ENCODE assay signal across 9 cellular contexts in the genomic region with DNA sequence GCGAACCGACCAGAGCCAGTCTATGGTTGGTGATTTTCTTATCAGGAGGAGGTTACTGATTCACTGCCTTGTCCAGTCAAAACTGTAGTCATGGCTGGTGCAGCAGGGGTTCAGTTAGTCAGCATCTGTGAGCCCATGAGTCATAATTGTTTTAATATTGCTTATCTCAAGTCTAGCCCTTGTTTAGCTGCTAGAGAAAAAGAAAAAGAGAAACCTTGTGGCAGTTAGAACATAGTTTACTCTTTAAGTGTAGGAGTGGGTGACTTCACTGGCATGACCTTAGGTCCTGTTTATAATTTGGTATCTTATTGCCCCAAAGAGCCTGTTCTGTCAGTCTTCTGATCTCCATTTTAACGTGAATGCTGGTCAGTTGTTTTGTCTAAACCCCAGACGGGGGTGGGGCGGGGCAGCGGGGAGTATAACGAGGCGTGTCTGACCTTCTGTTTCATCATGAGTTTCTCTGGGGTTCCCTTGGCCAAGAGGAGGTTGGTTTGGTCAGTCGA.
A peak's percentile ranks its signal among the peaks of the same experiment; 100 is the strongest.
DNase-seq lines count a peak whose midpoint lies in the region; ATAC-seq and TF ChIP-seq lines count a peak whose summit lies in the region.
"Had no signal": no experiment of that assay in that cellular context is flagged by ENCODE, and none has a peak within 500 bp of the region (broad histone marks: within the 10 kb centered on the region; RNA-seq: fewer than 3 reads in every experiment).

No MANE protein-coding gene starts in this region.

- H3K27ac Mint-ChIP-seq in activated T-helper 1 cell treated with anti-CD3 and anti-CD28 coated beads, Interleukin-12 subunit alpha, Interleukin-12 subunit beta, Interleukin-2, Interleukin-4 antibody, amounts not matched to agents 30 ng/mL and 10 ng/mL and 1 ng/mL, durations not matched to agents 14 hours and 24 hours and 36 hours = no peak overlapping the region

- no peak overlapping the region for H3K4me3 Mint-ChIP-seq in activated T-helper 1 cell treated with anti-CD3 and anti-CD28 coated beads, Interleukin-12 subunit alpha, Interleukin-12 subunit beta, Interleukin-2, Interleukin-4 antibody, amounts not matched to agents 30 ng/mL and 10 ng/mL and 1 ng/mL, durations not matched to agents 14 hours and 24 hours and 36 hours

- H3K4me1 Mint-ChIP-seq in activated T-helper 1 cell treated with anti-CD3 and anti-CD28 coated beads, Interleukin-12 subunit alpha, Interleukin-12 subunit beta, Interleukin-2, Interleukin-4 antibody, amounts not matched to agents 30 ng/mL and 10 ng/mL and 1 ng/mL, durations not matched to agents 14 hours and 24 hours and 36 hours (ENCODE audit: low read depth) = no peaks in the 10 kb centered on the region

- peak in 2 of 3 donors; percentile 10 to 30 for DNase-seq in stimulated activated CD4-positive, alpha-beta T cell treated with anti-CD3 and anti-CD28 coated beads, TNF-alpha, amount 100 ng/mL, for 48 hours (ENCODE audit: low read depth in 3 of 3)
- DNase-seq in stimulated activated CD4-positive, alpha-beta T cell treated with anti-CD3 and anti-CD28 coated beads, Interleukin-4, amount 100 ng/mL, for 24 hours = no peak
- DNase-seq in MG63 (peak; percentile 77), epithelial cell of esophagus (ENCODE audit: low read depth) (peak; percentile 70), thoracic aorta (ENCODE audit: low spot score) (no peak), NCI-H1436 (lab: John Stamatoyannopoulos, UW) (no peak), germinal center (ENCODE audit: low spot score) (no peak)
- no peak for DNase-seq in activated T-helper 1 cell treated with anti-CD3 and anti-CD28 coated beads, Interleukin-12 subunit alpha, Interleukin-12 subunit beta, Interleukin-2, Interleukin-4 antibody, amounts not matched to agents 30 ng/mL and 10 ng/mL and 1 ng/mL, durations not matched to agents 14 hours and 24 hours and 36 hours (ENCODE audit: low spot score)
- DNase-seq: NCI-H524 had no signal

- no peaks in the 10 kb centered on the region for H3K36me3 Mint-ChIP-seq in activated T-helper 1 cell treated with anti-CD3 and anti-CD28 coated beads, Interleukin-12 subunit alpha, Interleukin-12 subunit beta, Interleukin-2, Interleukin-4 antibody, amounts not matched to agents 30 ng/mL and 10 ng/mL and 1 ng/mL, durations not matched to agents 14 hours and 24 hours and 36 hours (ENCODE audit: low read depth)

- H3K4me3 ChIP-seq in MG63 = no peak overlapping the region
- no peak overlapping the region for H3K4me3 ChIP-seq in epithelial cell of esophagus (ENCODE audit: low read length)
- H3K4me3 ChIP-seq in thoracic aorta = no peak overlapping the region

- H3K9me3 Mint-ChIP-seq in activated T-helper 1 cell treated with anti-CD3 and anti-CD28 coated beads, Interleukin-12 subunit alpha, Interleukin-12 subunit beta, Interleukin-2, Interleukin-4 antibody, amounts not matched to agents 30 ng/mL and 10 ng/mL and 1 ng/mL, durations not matched to agents 14 hours and 24 hours and 36 hours = no peaks in the 10 kb centered on the region

- H3K27me3 ChIP-seq in MG63 = no peaks in the 10 kb centered on the region
- no peaks in the 10 kb centered on the region for H3K27me3 ChIP-seq in thoracic aorta (replicated peaks; ENCODE audit: insufficient read depth)

- no peak overlapping the region for H3K27ac ChIP-seq in thoracic aorta

- H3K9me3 ChIP-seq in MG63 (no peaks in the 10 kb centered on the region), thoracic aorta (no peaks in the 10 kb centered on the region)

- intact Hi-C loops in activated T-helper 1 cell treated with anti-CD3 and anti-CD28 coated beads, Interleukin-12 subunit alpha, Interleukin-12 subunit beta, Interleukin-2, Interleukin-4 antibody, amounts not matched to agents 30 ng/mL and 10 ng/mL and 1 ng/mL, durations not matched to agents 14 hours and 24 hours and 36 hours (cut with micrococcal nuclease) = no loop called here

- no peak for TF ChIP-seq CTCF in epithelial cell of esophagus (IDR thresholded peaks at IDR 0.05; ENCODE audit: insufficient read depth, low read depth, low read length, missing control alignments)
- no peak for TF ChIP-seq CTCF in thoracic aorta (IDR thresholded peaks at IDR 0.05)

- ATAC-seq in thoracic aorta (ENCODE audit: insufficient number of reproducible peaks, low FRiP score, low read depth) = peak; percentile 52

- H3K27me3 Mint-ChIP-seq in activated T-helper 1 cell treated with anti-CD3 and anti-CD28 coated beads, Interleukin-12 subunit alpha, Interleukin-12 subunit beta, Interleukin-2, Interleukin-4 antibody, amounts not matched to agents 30 ng/mL and 10 ng/mL and 1 ng/mL, durations not matched to agents 14 hours and 24 hours and 36 hours (ENCODE audit: insufficient read depth) = no peaks in the 10 kb centered on the region

- H3K4me1 ChIP-seq in thoracic aorta (ENCODE audit: control insufficient read depth in 1 of 2, low read depth in 2 of 2) = peaks cover 6 to 7% of the 10 kb centered on the region in 2 donors

- no peaks in the 10 kb centered on the region for H3K36me3 ChIP-seq in MG63
- no peaks in the 10 kb centered on the region for H3K36me3 ChIP-seq in thoracic aorta

Comparison
In these comparisons a context has a peak if more than half of its experiments do, and no peak if none do; other contexts are left out.
1. DNase-seq: peak in stimulated activated CD4-positive, alpha-beta T cell treated with anti-CD3 and anti-CD28 coated beads, TNF-alpha, amount 100 ng/mL, for 48 hours (2 of 3), MG63 (single experiment) and epithelial cell of esophagus (single experiment); none in stimulated activated CD4-positive, alpha-beta T cell treated with anti-CD3 and anti-CD28 coated beads, Interleukin-4, amount 100 ng/mL, for 24 hours (single experiment), thoracic aorta (single experiment), NCI-H1436 (single experiment), activated T-helper 1 cell treated with anti-CD3 and anti-CD28 coated beads, Interleukin-12 subunit alpha, Interleukin-12 subunit beta, Interleukin-2, Interleukin-4 antibody, amounts not matched to agents 30 ng/mL and 10 ng/mL and 1 ng/mL, durations not matched to agents 14 hours and 24 hours and 36 hours (single experiment) and germinal center (single experiment).